Comparison of ENCODE assay signal across 2 cellular contexts in genomic region chr1:29349871-29350491, GRCh38.
TF ChIP-seq lines count a peak whose summit lies in the region.

No MANE protein-coding gene starts in this region.

TF ChIP-seq in IMR-90, 13 proteins besides CTCF, POLR2A, EP300 and RAD21:
- TF ChIP-seq SMC3 (IDR thresholded peaks at IDR 0.05; ENCODE audit: low read depth, low read length): no peak
- TF ChIP-seq USF2 (IDR thresholded peaks at IDR 0.05; ENCODE audit: low read depth, low read length): peak; percentile 21; the same call in 1 of the 2 replicates

TF ChIP-seq in H1, 55 proteins besides CTCF, POLR2A, EP300 and RAD21:
- TF ChIP-seq USF2 (IDR thresholded peaks at IDR 0.05; ENCODE audit: low read length): peak; percentile 21; the same call in 1 of the 2 replicates
- TF ChIP-seq EGR1 (IDR thresholded peaks at IDR 0.05; ENCODE audit: borderline replicate concordance, low read depth, low read length): no peak
- TF ChIP-seq MAX (IDR thresholded peaks at IDR 0.05): peak; percentile 23; the same call in 1 of the 2 replicates
- no peak for TF ChIP-seq PHF8 (conservative IDR thresholded peaks at IDR 0.05; ENCODE audit: low read depth, low read length)
